8 cellular contexts compared by ENCODE assay signal in genomic region chr4:53591372-53591892, GRCh38. TPM values are rescaled to one million over a fixed set of nuclear protein-coding genes. Genes with fewer than 3 reads are reported as not detected.
DNase-seq lines count a peak whose midpoint lies in the region; ATAC-seq and TF ChIP-seq lines count a peak whose summit lies in the region.

Gene LNX1 (minus strand): TSS chr4:53591486. CDS start chr4:53574002, 17,484 bp downstream.

- intact Hi-C loops in Caco-2 (cut with micrococcal nuclease; ENCODE audit: unreplicated experiment), result loop anchor here (1.0 to 10.0 kb wide), 10 partner anchors 53 to 635 kb away; partner anchors contain the start of gene FIP1L1
- intact Hi-C loops in activated T-helper 2 cell treated with anti-CD3 and anti-CD28 coated beads, Interferon-gamma antibody, Interleukin-2, Interleukin-4, amounts not matched to agents 10 μg/mL and 5 μg/mL and 100 μg/mL, durations not matched to agents 14 hours and 24 hours and 36 hours (cut with micrococcal nuclease), result no loop called here

- no peaks in the 10 kb centered on the region for H3K27me3 Mint-ChIP-seq in Caco-2 (ENCODE audit: insufficient read depth, unreplicated experiment)
- H3K27me3 Mint-ChIP-seq in chondrocyte (ENCODE audit: low read depth), result no peaks in the 10 kb centered on the region
- peaks cover 23% of the 10 kb centered on the region for H3K27me3 Mint-ChIP-seq in activated T-helper 2 cell treated with anti-CD3 and anti-CD28 coated beads, Interferon-gamma antibody, Interleukin-2, Interleukin-4, amounts not matched to agents 10 μg/mL and 5 μg/mL and 100 μg/mL, durations not matched to agents 14 hours and 24 hours and 36 hours (ENCODE audit: low read depth)

- DNase-seq in Caco-2, result peak; percentile 96 to 98
- peak; percentile 55 for DNase-seq in NB4 (ENCODE audit: low read depth)
- no peak for DNase-seq in chondrocyte (ENCODE audit: low spot score)
- peak; percentile 95 for DNase-seq in mucosa of gallbladder (ENCODE audit: low spot score)
- DNase-seq in activated T-helper 2 cell treated with anti-CD3 and anti-CD28 coated beads, Interferon-gamma antibody, Interleukin-2, Interleukin-4, amounts not matched to agents 10 μg/mL and 5 μg/mL and 100 μg/mL, durations not matched to agents 14 hours and 24 hours and 36 hours (ENCODE audit: low spot score), result no peak
- DNase-seq in activated naive CD4-positive, alpha-beta T cell (lab: John Stamatoyannopoulos, UW), result no peak

- TF ChIP-seq CTCF in Caco-2 (IDR thresholded peaks at IDR 0.05; ENCODE audit: insufficient read depth in 1 of 2, low read depth in 1 of 2, low read length in 1 of 2, severe bottlenecking in 1 of 2, unreplicated experiment in 1 of 2) (peak in 1 of 2 experiments; percentile 42), NB4 (IDR thresholded peaks at IDR 0.05; ENCODE audit: low read depth, low read length) (no peak), chondrocyte (IDR thresholded peaks at IDR 0.05) (no peak)

- TF ChIP-seq POLR2A in NB4 (IDR thresholded peaks at IDR 0.05; ENCODE audit: extremely low read depth, insufficient read length), result no peak

- H3K27me3 ChIP-seq in Caco-2 (replicated peaks; ENCODE audit: control insufficient read depth, insufficient read depth, low read length), result no peaks in the 10 kb centered on the region

- H3K9me3 Mint-ChIP-seq in Caco-2 (ENCODE audit: unreplicated experiment) (no peaks in the 10 kb centered on the region), chondrocyte (ENCODE audit: low read depth) (no peaks in the 10 kb centered on the region)
- H3K9me3 Mint-ChIP-seq in activated T-helper 2 cell treated with anti-CD3 and anti-CD28 coated beads, Interferon-gamma antibody, Interleukin-2, Interleukin-4, amounts not matched to agents 10 μg/mL and 5 μg/mL and 100 μg/mL, durations not matched to agents 14 hours and 24 hours and 36 hours, result no peaks in the 10 kb centered on the region

- H3K9me3 ChIP-seq in Caco-2, result no peaks in the 10 kb centered on the region

- H3K36me3 ChIP-seq in Caco-2 (ENCODE audit: control insufficient read depth, insufficient read depth, low read length), result no peaks in the 10 kb centered on the region

- H3K4me1 ChIP-seq in Caco-2, result peaks cover 48% of the 10 kb centered on the region

- H3K27ac Mint-ChIP-seq in Caco-2 (ENCODE audit: unreplicated experiment) (peak within 1 kb of the TSS; percentile 87), chondrocyte (ENCODE audit: unreplicated experiment) (peak within 1 kb of the TSS; percentile 34)
- no peak within 1 kb of the TSS for H3K27ac Mint-ChIP-seq in activated T-helper 2 cell treated with anti-CD3 and anti-CD28 coated beads, Interferon-gamma antibody, Interleukin-2, Interleukin-4, amounts not matched to agents 10 μg/mL and 5 μg/mL and 100 μg/mL, durations not matched to agents 14 hours and 24 hours and 36 hours

- H3K36me3 Mint-ChIP-seq in Caco-2 (ENCODE audit: insufficient read depth, unreplicated experiment), result peaks cover 12% of the 10 kb centered on the region
- no peaks in the 10 kb centered on the region for H3K36me3 Mint-ChIP-seq in chondrocyte (ENCODE audit: low read depth)
- no peaks in the 10 kb centered on the region for H3K36me3 Mint-ChIP-seq in activated T-helper 2 cell treated with anti-CD3 and anti-CD28 coated beads, Interferon-gamma antibody, Interleukin-2, Interleukin-4, amounts not matched to agents 10 μg/mL and 5 μg/mL and 100 μg/mL, durations not matched to agents 14 hours and 24 hours and 36 hours (ENCODE audit: low read depth)

- peaks cover 45% of the 10 kb centered on the region for H3K4me1 Mint-ChIP-seq in Caco-2 (ENCODE audit: low read depth, unreplicated experiment)
- peaks cover 36% of the 10 kb centered on the region for H3K4me1 Mint-ChIP-seq in chondrocyte (ENCODE audit: low read depth)
- peaks cover 4% of the 10 kb centered on the region for H3K4me1 Mint-ChIP-seq in activated T-helper 2 cell treated with anti-CD3 and anti-CD28 coated beads, Interferon-gamma antibody, Interleukin-2, Interleukin-4, amounts not matched to agents 10 μg/mL and 5 μg/mL and 100 μg/mL, durations not matched to agents 14 hours and 24 hours and 36 hours (ENCODE audit: low read depth)

- CTCF ChIA-PET in Caco-2 (lab: Charles Lee), result interaction anchor here (0.6 to 1.0 kb wide), 3 partner anchors 9 to 642 kb away, joined by 3 to 6 read pairs (median 3); no protein-coding TSS in a partner anchor

- H3K4me3 ChIP-seq in Caco-2 (ENCODE audit: low read depth, low read length) (peak within 1 kb of the TSS; percentile 49), NB4 (ENCODE audit: low read depth, low read length) (peak within 1 kb of the TSS; percentile 47)

- ATAC-seq in HG02852 (IDR thresholded peaks at IDR 0.05; ENCODE audit: unreplicated experiment), result no peak
- ATAC-seq in GM21367 (IDR thresholded peaks at IDR 0.05; ENCODE audit: unreplicated experiment), result no peak

- POLR2A ChIA-PET in Caco-2 (lab: Charles Lee), result interaction anchor here (1.0 to 1.1 kb wide), 2 partner anchors 115 to 572 kb away, joined by 7 read pairs; no protein-coding TSS in a partner anchor

- H3K4me3 Mint-ChIP-seq in Caco-2 (ENCODE audit: unreplicated experiment), result peak within 1 kb of the TSS; percentile 82
- no peak within 1 kb of the TSS for H3K4me3 Mint-ChIP-seq in chondrocyte (ENCODE audit: unreplicated experiment)
- H3K4me3 Mint-ChIP-seq in activated T-helper 2 cell treated with anti-CD3 and anti-CD28 coated beads, Interferon-gamma antibody, Interleukin-2, Interleukin-4, amounts not matched to agents 10 μg/mL and 5 μg/mL and 100 μg/mL, durations not matched to agents 14 hours and 24 hours and 36 hours (ENCODE audit: low read depth), result no peak within 1 kb of the TSS

- BruUV-seq in Caco-2 (replicated peaks; lab: Mats Ljungman, UMichigan), result no TSS peak

RNA-seq across cellular contexts. Expression of gene LNX1, which starts in this region (rescaled TPM):
- total RNA-seq in Caco-2 (2022), result 9.3 and 12.4 TPM in 2 replicates
- 1.1 to 2.3 TPM (median 1.8 TPM) in 3 replicates for total RNA-seq in chondrocyte
- total RNA-seq in mucosa of gallbladder, result 32.1 TPM
- total RNA-seq in activated T-helper 2 cell treated with anti-CD3 and anti-CD28 coated beads, Interferon-gamma antibody, Interleukin-2, Interleukin-4, amounts not matched to agents 10 μg/mL and 5 μg/mL and 100 μg/mL, durations not matched to agents 14 hours and 24 hours and 36 hours, result not detected in 2 replicates

Comparison
In these comparisons a context has a peak if more than half of its experiments do, and no peak if none do; other contexts are left out.
1. DNase-seq: peak in Caco-2 (2 of 2), NB4 (single experiment) and mucosa of gallbladder (single experiment); none in chondrocyte (single experiment), activated T-helper 2 cell treated with anti-CD3 and anti-CD28 coated beads, Interferon-gamma antibody, Interleukin-2, Interleukin-4, amounts not matched to agents 10 μg/mL and 5 μg/mL and 100 μg/mL, durations not matched to agents 14 hours and 24 hours and 36 hours (single experiment) and activated naive CD4-positive, alpha-beta T cell (0 of 4).